8 cellular contexts compared by ENCODE assay signal in the genomic region with DNA sequence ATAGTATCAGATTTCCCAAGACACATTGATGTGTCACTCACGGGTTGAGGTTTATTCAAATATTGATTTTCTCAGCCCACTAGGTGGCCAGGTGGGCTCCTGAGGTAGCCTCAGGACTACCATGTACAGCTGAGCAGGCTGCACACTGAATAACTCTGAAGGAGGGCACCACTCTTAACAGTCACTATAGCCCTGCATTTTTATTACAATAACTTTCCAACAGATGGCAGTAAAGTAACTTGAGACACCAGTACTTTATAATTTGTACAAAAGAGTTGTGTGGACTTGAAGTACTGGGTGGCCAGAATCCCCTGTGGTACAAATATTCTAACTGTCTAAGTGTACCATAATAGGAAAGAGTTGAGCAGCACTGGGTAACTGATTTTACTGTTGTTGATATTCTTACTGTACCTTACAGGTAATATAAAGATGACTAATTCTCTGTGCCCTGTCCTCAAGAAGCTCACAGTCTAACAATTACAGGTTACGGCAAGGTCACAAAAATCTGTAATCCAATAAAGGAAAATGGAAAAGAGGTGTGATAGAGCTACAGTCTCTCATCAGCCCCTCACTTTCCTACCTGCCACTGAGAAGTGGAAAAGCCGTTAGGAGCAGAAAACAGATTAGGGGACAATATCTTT.
DNase-seq lines count a peak whose midpoint lies in the region; ATAC-seq and TF ChIP-seq lines count a peak whose summit lies in the region.

No MANE protein-coding gene starts in this region.

- no peaks in the 10 kb centered on the region for H3K4me1 ChIP-seq in body of pancreas
- peaks cover 0 to 6% (median 0%) of the 10 kb centered on the region in 4 donors for H3K4me1 ChIP-seq in right lobe of liver

- 64 to 77% methylated on average over 3 of the region's 3 CpGs for WGBS in body of pancreas, 2 donors
- WGBS in right lobe of liver (ENCODE audit: insufficient coverage, low coverage, low lambda C conversion rate, missing lambda C conversion rate), result 65% methylated on average over 3 of the region's 3 CpGs

- H3K4me3 ChIP-seq in AG04450 (ENCODE audit: low read depth, low read length), result no peak overlapping the region
- H3K4me3 ChIP-seq in GM12864 (ENCODE audit: low read depth, low read length), result no peak overlapping the region
- H3K4me3 ChIP-seq in body of pancreas, result no peak overlapping the region
- H3K4me3 ChIP-seq in right lobe of liver, result no peak overlapping the region

- POLR2A ChIA-PET in AG04450 (lab: Yijun Ruan, JAX), result no interaction called here

- TF ChIP-seq CTCF in AG04450 (IDR thresholded peaks at IDR 0.05; ENCODE audit: low read depth, low read length), result peak; percentile 49
- peak; percentile 28 for TF ChIP-seq CTCF in GM12864 (IDR thresholded peaks at IDR 0.05; ENCODE audit: low read depth, low read length, missing control alignments)
- TF ChIP-seq CTCF in body of pancreas (IDR thresholded peaks at IDR 0.05), result peak in 6 of 7 experiments; percentile 29 to 41 (median 37)
- peak; percentile 40 to 52 (median 48) for TF ChIP-seq CTCF in right lobe of liver (IDR thresholded peaks at IDR 0.05)

- ATAC-seq in body of pancreas, result peak; percentile 35
- ATAC-seq in right lobe of liver, result peak; percentile 67 to 80 (median 73)
- ATAC-seq in GM21723 (IDR thresholded peaks at IDR 0.05; ENCODE audit: unreplicated experiment), result no peak
- no peak for ATAC-seq in GM21619 (IDR thresholded peaks at IDR 0.05; ENCODE audit: unreplicated experiment)
- ATAC-seq in GM18519 (IDR thresholded peaks at IDR 0.05; ENCODE audit: low FRiP score, unreplicated experiment), result no peak

- H3K27me3 ChIP-seq in AG04450 (ENCODE audit: control insufficient read depth, insufficient read depth, low read length) (no peaks in the 10 kb centered on the region), body of pancreas (no peaks in the 10 kb centered on the region), right lobe of liver (no peaks in the 10 kb centered on the region)

- DNase-seq in AG04450 (ENCODE audit: low read depth, low spot score) (peak; percentile 16), GM12864 (ENCODE audit: low read depth) (peak; percentile 10), NCI-H345 (lab: John Stamatoyannopoulos, UW) (peak; percentile 12), body of pancreas (no peak), right lobe of liver (no peak)

- H3K27ac ChIP-seq in AG04450 (ENCODE audit: low read depth, low read length) (no peak overlapping the region), body of pancreas (no peak overlapping the region), right lobe of liver (no peak overlapping the region)

- intact Hi-C loops in body of pancreas (cut with DNase I), result no loop called here
- intact Hi-C loops in right lobe of liver (cut with DNase I), result no loop called here

- H3K9me3 ChIP-seq in AG04450 (ENCODE audit: control insufficient read depth, insufficient read depth, low read length) (no peaks in the 10 kb centered on the region), body of pancreas (no peaks in the 10 kb centered on the region), right lobe of liver (no peaks in the 10 kb centered on the region)

- no peak for TF ChIP-seq POLR2A in body of pancreas (IDR thresholded peaks at IDR 0.05)
- TF ChIP-seq POLR2A in right lobe of liver (IDR thresholded peaks at IDR 0.05), result no peak

- CTCF ChIA-PET in AG04450 (lab: Charles Lee), result interaction anchor here (0.6 to 3.3 kb wide), 16 partner anchors 8 to 636 kb away, joined by 3 to 23 read pairs (median 4); no protein-coding TSS in a partner anchor

- H3K36me3 ChIP-seq in body of pancreas (replicated peaks in 1 of 2; ENCODE audit: insufficient read depth in 1 of 2, low read depth in 2 of 2) (peaks cover 0 to 8% of the 10 kb centered on the region in 2 donors), right lobe of liver (peaks cover 0 to 9% (median 4%) of the 10 kb centered on the region in 4 donors)

Comparison
In these comparisons a context has a peak if more than half of its experiments do, and no peak if none do; other contexts are left out.
1. DNase-seq: peak in AG04450 (single experiment), GM12864 (single experiment) and NCI-H345 (single experiment); none in body of pancreas (0 of 4) and right lobe of liver (0 of 3).
2. ATAC-seq: peak in body of pancreas (single experiment) and right lobe of liver (4 of 4); none in GM21723 (single experiment), GM21619 (single experiment) and GM18519 (single experiment).
3. Peak in every context shown above with its lines, with median percentiles within 50 percentile points of each other: CTCF ChIP-seq.